ENCODE assay signal across 16 cellular contexts in the genomic region with DNA sequence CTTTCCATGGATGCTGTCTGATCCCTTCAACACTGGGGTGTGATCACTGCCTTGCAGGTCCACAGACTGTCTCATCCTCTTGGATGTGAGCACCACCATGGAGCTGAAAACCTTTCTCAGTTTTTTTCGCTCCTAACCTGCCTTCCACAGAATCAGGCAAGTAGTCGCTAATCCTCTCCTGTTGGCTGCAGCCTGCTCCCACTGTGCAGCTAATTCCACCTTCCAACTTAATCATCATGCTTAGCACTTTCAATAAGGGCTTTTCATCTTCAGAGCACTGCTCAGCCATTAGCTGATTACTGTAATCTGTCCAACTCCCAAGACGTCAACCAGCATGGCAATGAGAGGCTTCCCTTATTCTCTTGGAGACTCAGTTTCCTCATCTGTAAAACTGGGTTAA. TPM values are rescaled to one million over a fixed set of nuclear protein-coding genes. Genes with fewer than 3 reads are reported as not detected.
DNase-seq lines count a peak whose midpoint lies in the region; TF ChIP-seq lines count a peak whose summit lies in the region.
"Had no signal": no experiment of that assay in that cellular context is flagged by ENCODE, and none has a peak within 500 bp of the region (broad histone marks: within the 10 kb centered on the region; RNA-seq: fewer than 3 reads in every experiment).

No MANE protein-coding gene starts in this region.

- H3K27ac Mint-ChIP-seq in neural progenitor cell = no peak overlapping the region
- H3K27ac Mint-ChIP-seq: CD4-positive, alpha-beta T cell had no signal

- H3K27me3 ChIP-seq in WERI-Rb-1 (ENCODE audit: insufficient read depth, low read depth, severe bottlenecking) (no peaks in the 10 kb centered on the region), neural progenitor cell (no peaks in the 10 kb centered on the region)

- no peak overlapping the region for H3K9ac ChIP-seq in neural progenitor cell
- H3K9ac ChIP-seq: GM23248 had no signal

- DNase-seq in NCI-H2227 (lab: John Stamatoyannopoulos, UW; ENCODE audit: unreplicated experiment) = peak; percentile 48
- DNase-seq in WERI-Rb-1 = peak; percentile 89
- peak; percentile 53 for DNase-seq in neural progenitor cell (ENCODE audit: low spot score)
- DNase-seq in SKM-1 treated with dmso at 0.1 percent for 144 hours (lab: John Stamatoyannopoulos, UW; ENCODE audit: unreplicated experiment) = no peak
- no peak for DNase-seq in SW 1271 (lab: John Stamatoyannopoulos, UW)
- no peak for DNase-seq in stimulated activated CD4-positive, alpha-beta T cell treated with anti-CD3 and anti-CD28 coated beads, Interleukin-4, amount 100 ng/mL, for 1 hour
- DNase-seq in NCI-H1048 (lab: John Stamatoyannopoulos, UW) = no peak
- DNase-seq: ACHN; AML-193; Caco-2; CD4-positive, alpha-beta T cell; DMS53; GDM1; GM23248 had no signal

- no peak overlapping the region for H3K4me3 ChIP-seq in WERI-Rb-1 (ENCODE audit: low read depth, low read length)
- no peak overlapping the region for H3K4me3 ChIP-seq in neural progenitor cell
- H3K4me3 ChIP-seq: GM23248, HAP-1 had no signal

- H3K4me1 ChIP-seq in neural progenitor cell = peaks cover 31% of the 10 kb centered on the region
- H3K4me1 ChIP-seq: HAP-1 had no signal

- TF ChIP-seq CTCF in WERI-Rb-1 (IDR thresholded peaks at IDR 0.05; ENCODE audit: low read depth, low read length) (no peak), neural progenitor cell (IDR thresholded peaks at IDR 0.05) (no peak)

- H3K27ac ChIP-seq in WERI-Rb-1 (peak overlapping the region; percentile 90), neural progenitor cell (no peak overlapping the region)
- H3K27ac ChIP-seq: C4-2B, GM23248 had no signal

- no peaks in the 10 kb centered on the region for H3K36me3 Mint-ChIP-seq in neural progenitor cell

- no peak overlapping the region for H2AFZ ChIP-seq in neural progenitor cell (replicated peaks)
- H2AFZ ChIP-seq: GM23248 had no signal

- H3K36me3 ChIP-seq in WERI-Rb-1 (no peaks in the 10 kb centered on the region), neural progenitor cell (no peaks in the 10 kb centered on the region)
- H3K36me3 ChIP-seq: HAP-1 had no signal

- no peak overlapping the region for H3K4me3 Mint-ChIP-seq in neural progenitor cell
- H3K4me3 Mint-ChIP-seq: CD4-positive, alpha-beta T cell had no signal

- peaks cover 21% of the 10 kb centered on the region for H3K4me1 Mint-ChIP-seq in neural progenitor cell

- H3K27me3 Mint-ChIP-seq in neural progenitor cell (ENCODE audit: insufficient read depth, low read depth) = peaks cover 20% of the 10 kb centered on the region
- H3K27me3 Mint-ChIP-seq: CD4-positive, alpha-beta T cell had no signal

- no peaks in the 10 kb centered on the region for H3K9me3 ChIP-seq in WERI-Rb-1 (ENCODE audit: severe bottlenecking)
- H3K9me3 ChIP-seq in neural progenitor cell (ENCODE audit: low read depth) = no peaks in the 10 kb centered on the region
- H3K9me3 ChIP-seq: Caco-2, HAP-1 had no signal

- H3K9me3 Mint-ChIP-seq in neural progenitor cell = no peaks in the 10 kb centered on the region
- H3K9me3 Mint-ChIP-seq: CD4-positive, alpha-beta T cell had no signal

- H3F3A ChIP-seq in neural progenitor cell (ENCODE audit: low read depth) = peaks cover 21% of the 10 kb centered on the region

- no peaks in the 10 kb centered on the region for H4K20me1 ChIP-seq in neural progenitor cell (ENCODE audit: low read depth)

- no peaks in the 10 kb centered on the region for H3K79me2 ChIP-seq in neural progenitor cell (ENCODE audit: low read depth)

- peak overlapping the region; percentile 41 for H3K4me2 ChIP-seq in neural progenitor cell

RNA-seq across cellular contexts. Expression of a gene that starts 15.1 kb away (rescaled TPM):
- total RNA-seq in neural progenitor cell (ENCODE audit: low replicate concordance) = 5.9 and 10.3 TPM in 2 replicates
- total RNA-seq: GM23248 had no signal

Comparison
In these comparisons a context has a peak if more than half of its experiments do, and no peak if none do; other contexts are left out.
1. DNase-seq: peak in NCI-H2227 (single experiment), WERI-Rb-1 (single experiment) and neural progenitor cell (single experiment); none in SKM-1 treated with dmso at 0.1 percent for 144 hours (single experiment), SW 1271 (0 of 2), stimulated activated CD4-positive, alpha-beta T cell treated with anti-CD3 and anti-CD28 coated beads, Interleukin-4, amount 100 ng/mL, for 1 hour (single experiment) and NCI-H1048 (single experiment).